Comparison of ENCODE assay signal across 21 cellular contexts in genomic region chr9:96522371-96522770, GRCh38.
DNase-seq lines count a peak whose midpoint lies in the region; ATAC-seq, FAIRE-seq and TF ChIP-seq lines count a peak whose summit lies in the region.
"Had no signal": no experiment of that assay in that cellular context is flagged by ENCODE, and none has a peak within 500 bp of the region (broad histone marks: within the 10 kb centered on the region; RNA-seq: fewer than 3 reads in every experiment).

No MANE protein-coding gene starts in this region.

- H3K36me3 Mint-ChIP-seq in activated naive CD4-positive, alpha-beta T cell treated with anti-CD3 and anti-CD28 coated beads, Interleukin-2, amount 50 U/mL, for 24 hours: peaks cover 11% of the 10 kb centered on the region
- H3K36me3 Mint-ChIP-seq in activated naive CD4-positive, alpha-beta T cell treated with anti-CD3 and anti-CD28 coated beads, Interleukin-2, amount 50 U/mL, for 72 hours: peaks cover 0 to 12% of the 10 kb centered on the region in 2 donors
- H3K36me3 Mint-ChIP-seq in activated CD4-positive, alpha-beta T cell treated with anti-CD3 and anti-CD28 coated beads for 36 hours (ENCODE audit: low read depth): peaks cover 2% of the 10 kb centered on the region

- H3K4me3 ChIP-seq in K562 (no peak overlapping the region), subcutaneous abdominal adipose tissue (ENCODE audit: low read depth in 1 of 5, low read length in 5 of 5) (no peak overlapping the region)
- H3K4me3 ChIP-seq: neural progenitor cell, SJSA1 had no signal

- H4K20me1 ChIP-seq in K562 (replicated peaks; ENCODE audit: control insufficient read depth, insufficient read depth, low read length): no peaks in the 10 kb centered on the region

- H3K27me3 Mint-ChIP-seq in activated naive CD4-positive, alpha-beta T cell treated with anti-CD3 and anti-CD28 coated beads, Interleukin-2, amount 50 U/mL, for 24 hours: no peaks in the 10 kb centered on the region
- H3K27me3 Mint-ChIP-seq in activated CD4-positive, alpha-beta T cell treated with anti-CD3 and anti-CD28 coated beads for 36 hours: no peaks in the 10 kb centered on the region
- H3K27me3 Mint-ChIP-seq: CD8-positive, alpha-beta memory T cell; stimulated activated naive CD8-positive, alpha-beta T cell treated with anti-CD3 and anti-CD28 coated beads, Interleukin-15, Interleukin-2, amounts not matched to agents 100 ng/mL and 50 ng/mL, for 24 hours had no signal

- H3K4me1 Mint-ChIP-seq in activated naive CD4-positive, alpha-beta T cell treated with anti-CD3 and anti-CD28 coated beads, Interleukin-2, amount 50 U/mL, for 24 hours: peaks cover 26% of the 10 kb centered on the region
- H3K4me1 Mint-ChIP-seq in activated CD4-positive, alpha-beta T cell treated with anti-CD3 and anti-CD28 coated beads for 36 hours: peaks cover 17% of the 10 kb centered on the region
- H3K4me1 Mint-ChIP-seq: endodermal cell, H9, neural progenitor cell had no signal

- POLR2A ChIA-PET in K562 (lab: Yijun Ruan, JAX): interaction anchor here (1.0 to 1.1 kb wide), 2 partner anchors 18 to 19 kb away, joined by 3 read pairs; no protein-coding TSS in a partner anchor
- POLR2A ChIA-PET in activated CD4-positive, alpha-beta T cell treated with anti-CD3 and anti-CD28 coated beads for 36 hours (lab: Charles Lee): no interaction called here

- no peak for TF ChIP-seq POLR2A in K562 (conservative IDR thresholded peaks at IDR 0.05)

- H3K4me1 ChIP-seq in K562 (replicated peaks in 1 of 2; ENCODE audit: control insufficient read depth in 2 of 2, insufficient read depth in 2 of 2, low read length in 2 of 2) (no peaks in the 10 kb centered on the region), subcutaneous abdominal adipose tissue (ENCODE audit: control insufficient read depth in 5 of 5, insufficient read depth in 5 of 5, low read length in 5 of 5) (peaks cover 0 to 33% (median 25%) of the 10 kb centered on the region in 5 donors)
- H3K4me1 ChIP-seq: neural progenitor cell, SJSA1 had no signal

- no peak for TF ChIP-seq RAD21 in K562 (CRISPR knock-in tag; conservative IDR thresholded peaks at IDR 0.05 in 1 of 2, IDR thresholded peaks at IDR 0.05 in 1 of 2)

- no TSS peak for BruUV-seq in K562 (replicated peaks; lab: Mats Ljungman, UMichigan)

- H3K79me2 ChIP-seq in K562 (ENCODE audit: control insufficient read depth, insufficient read depth, low read length): no peaks in the 10 kb centered on the region

- H3K27ac ChIP-seq in K562 (ENCODE audit: extremely low read depth, low read depth, low read length) (no peak overlapping the region), subcutaneous abdominal adipose tissue (ENCODE audit: low read depth, low read length) (peak overlapping the region; percentile 34)
- H3K27ac ChIP-seq: neural progenitor cell, SJSA1 had no signal

- H3K27ac Mint-ChIP-seq in activated naive CD4-positive, alpha-beta T cell treated with anti-CD3 and anti-CD28 coated beads, Interleukin-2, amount 50 U/mL, for 24 hours: no peak overlapping the region
- no peak overlapping the region for H3K27ac Mint-ChIP-seq in activated naive CD4-positive, alpha-beta T cell treated with anti-CD3 and anti-CD28 coated beads, Interleukin-2, amount 50 U/mL, for 72 hours
- H3K27ac Mint-ChIP-seq in activated CD4-positive, alpha-beta T cell treated with anti-CD3 and anti-CD28 coated beads for 36 hours: no peak overlapping the region
- H3K27ac Mint-ChIP-seq: endodermal cell; H9; neural progenitor cell; stimulated activated naive CD8-positive, alpha-beta T cell treated with anti-CD3 and anti-CD28 coated beads, Interleukin-15, Interleukin-2, amounts not matched to agents 100 ng/mL and 50 ng/mL, for 24 hours had no signal

- WGBS in K562 (ENCODE audit: insufficient coverage, low coverage, missing lambda C conversion rate): 7% methylated on average over 4 of the region's 4 CpGs

- DNase-seq in activated naive CD4-positive, alpha-beta T cell treated with anti-CD3 and anti-CD28 coated beads, Interleukin-2, amount 50 U/mL, for 72 hours (ENCODE audit: low spot score in 2 of 2): no peak
- DNase-seq in NCI-H345 treated with DMSO at 0.1 percent for 48 hours (lab: John Stamatoyannopoulos, UW; ENCODE audit: unreplicated experiment) (peak; percentile 9), K562 (ENCODE audit: extremely low read depth in 1 of 4, low spot score in 3 of 4) (no peak), NAMALWA (ENCODE audit: low spot score) (no peak), AG20443 (ENCODE audit: low spot score) (no peak)
- DNase-seq in activated CD4-positive, alpha-beta T cell treated with anti-CD3 and anti-CD28 coated beads for 36 hours: no peak
- DNase-seq: ACHN; activated T-cell treated with anti-CD3 and anti-CD28 coated beads, Interleukin-2, amount 50 U/mL, for 48 hours; cerebellar nuclear complex; endodermal cell; H9; hippocampal formation; Karpas-422; NCI-H446 had no signal

- no peaks in the 10 kb centered on the region for H3K27me3 ChIP-seq in K562 (ENCODE audit: control insufficient read depth in 2 of 2, insufficient read depth in 2 of 2, low read length in 2 of 2)
- H3K27me3 ChIP-seq in subcutaneous abdominal adipose tissue (ENCODE audit: control insufficient read depth in 5 of 5, insufficient read depth in 4 of 5, low read length in 5 of 5): no peaks in the 10 kb centered on the region
- H3K27me3 ChIP-seq: neural progenitor cell, SJSA1 had no signal

- H3K4me2 ChIP-seq in K562 (ENCODE audit: insufficient read depth, low read length): no peak overlapping the region
- H3K4me2 ChIP-seq: neural progenitor cell had no signal

- peak overlapping the region; percentile 19 for H3K4me3 Mint-ChIP-seq in activated naive CD4-positive, alpha-beta T cell treated with anti-CD3 and anti-CD28 coated beads, Interleukin-2, amount 50 U/mL, for 24 hours
- H3K4me3 Mint-ChIP-seq in activated CD4-positive, alpha-beta T cell treated with anti-CD3 and anti-CD28 coated beads for 36 hours: no peak overlapping the region
- H3K4me3 Mint-ChIP-seq: CD8-positive, alpha-beta memory T cell; endodermal cell; H9; neural progenitor cell; stimulated activated naive CD8-positive, alpha-beta T cell treated with anti-CD3 and anti-CD28 coated beads, Interleukin-15, Interleukin-2, amounts not matched to agents 100 ng/mL and 50 ng/mL, for 24 hours had no signal

- no peaks in the 10 kb centered on the region for H3K9me3 Mint-ChIP-seq in activated naive CD4-positive, alpha-beta T cell treated with anti-CD3 and anti-CD28 coated beads, Interleukin-2, amount 50 U/mL, for 24 hours
- H3K9me3 Mint-ChIP-seq in activated naive CD4-positive, alpha-beta T cell treated with anti-CD3 and anti-CD28 coated beads, Interleukin-2, amount 50 U/mL, for 72 hours: no peaks in the 10 kb centered on the region
- H3K9me3 Mint-ChIP-seq in activated CD4-positive, alpha-beta T cell treated with anti-CD3 and anti-CD28 coated beads for 36 hours (ENCODE audit: low read depth): no peaks in the 10 kb centered on the region
- H3K9me3 Mint-ChIP-seq: CD8-positive, alpha-beta memory T cell; endodermal cell; H9; neural progenitor cell; stimulated activated naive CD8-positive, alpha-beta T cell treated with anti-CD3 and anti-CD28 coated beads, Interleukin-15, Interleukin-2, amounts not matched to agents 100 ng/mL and 50 ng/mL, for 24 hours had no signal

- H3K9me1 ChIP-seq in K562 (ENCODE audit: control insufficient read depth, insufficient read depth, low read length): no peaks in the 10 kb centered on the region

- in situ Hi-C loops in K562 (cut with MboI): no loop called here

- no peak overlapping the region for H3K9ac ChIP-seq in K562 (ENCODE audit: insufficient read depth in 1 of 2, low read depth in 2 of 2, low read length in 2 of 2)
- H3K9ac ChIP-seq in subcutaneous abdominal adipose tissue (ENCODE audit: low read length in 5 of 5): no peak overlapping the region
- H3K9ac ChIP-seq: neural progenitor cell had no signal

- H2AFZ ChIP-seq in K562 (ENCODE audit: low read depth, low read length): no peak overlapping the region
- H2AFZ ChIP-seq: neural progenitor cell had no signal

- no peak for TF ChIP-seq CTCF in K562 (IDR thresholded peaks at IDR 0.05 in 2 of 3, conservative IDR thresholded peaks at IDR 0.05 in 1 of 3; ENCODE audit: insufficient read depth in 2 of 3, low read depth in 1 of 3, low read length in 3 of 3)

- no peak for ATAC-seq in activated naive CD4-positive, alpha-beta T cell treated with anti-CD3 and anti-CD28 coated beads, Interleukin-2, amount 50 U/mL, for 72 hours
- ATAC-seq in K562: no peak
- no peak for ATAC-seq in activated CD4-positive, alpha-beta T cell treated with anti-CD3 and anti-CD28 coated beads for 36 hours

- CTCF ChIA-PET in K562 (lab: Yijun Ruan, JAX; ENCODE audit: low intra/inter-chr PET ratio): no interaction called here
- CTCF ChIA-PET in activated CD4-positive, alpha-beta T cell treated with anti-CD3 and anti-CD28 coated beads for 36 hours (lab: Charles Lee): interaction anchor here (0.9 kb wide), 2 partner anchors 13 to 73 kb away, joined by 3 read pairs; partner anchors contain the start of gene HABP4

- intact Hi-C loops in K562 (cut with micrococcal nuclease): no loop called here
- intact Hi-C loops in activated CD4-positive, alpha-beta T cell treated with anti-CD3 and anti-CD28 coated beads for 36 hours (cut with DNase I, micrococcal nuclease): no loop called here

- no peak for FAIRE-seq in K562 (lab: Jason Lieb, UNC)
- FAIRE-seq: keratinocyte had no signal

- H3K36me3 ChIP-seq in K562 (ENCODE audit: control insufficient read depth, insufficient read depth, low read length) (no peaks in the 10 kb centered on the region), subcutaneous abdominal adipose tissue (ENCODE audit: control insufficient read depth in 5 of 5, insufficient read depth in 5 of 5, low read length in 5 of 5) (peaks cover 3 to 20% (median 14%) of the 10 kb centered on the region in 5 donors)
- H3K36me3 ChIP-seq: neural progenitor cell had no signal

- H3K9me3 ChIP-seq in K562 (replicated peaks; ENCODE audit: control insufficient read depth, insufficient read depth, low read depth, low read length) (no peaks in the 10 kb centered on the region), subcutaneous abdominal adipose tissue (ENCODE audit: control insufficient read depth in 5 of 5, low read length in 5 of 5) (no peaks in the 10 kb centered on the region)
- H3K9me3 ChIP-seq: SJSA1 had no signal

- TF ChIP-seq EP300 in K562 (IDR thresholded peaks at IDR 0.05; ENCODE audit: low read length): no peak

TF ChIP-seq in K562, 482 proteins besides CTCF, POLR2A, EP300 and RAD21 (continues in another document):
- TF ChIP-seq HDAC2 (IDR thresholded peaks at IDR 0.05) (no peak), PHF20 (IDR thresholded peaks at IDR 0.05; ENCODE audit: partially characterized antibody) (no peak), ATF3 (IDR thresholded peaks at IDR 0.05) (peak; percentile 72), ATF3 (CRISPR knock-in tag; conservative IDR thresholded peaks at IDR 0.05) (no peak)
